22 cellular contexts compared by ENCODE assay signal in genomic region chr3:145134738-145135137, GRCh38.
"Had no signal": no experiment of that assay in that cellular context is flagged by ENCODE, and none has a peak within 500 bp of the region (broad histone marks: within the 10 kb centered on the region; RNA-seq: fewer than 3 reads in every experiment).

No MANE protein-coding gene starts in this region.

- H3K4me3 ChIP-seq: ascending aorta, cardiac muscle cell had no signal

- H3K36me3 Mint-ChIP-seq: activated CD8-positive, alpha-beta memory T cell treated with anti-CD3 and anti-CD28 coated beads, Interleukin-2, amount 10 ng/mL, durations not matched to agents 7 days and 5 days; activated naive CD4-positive, alpha-beta T cell treated with anti-CD3 and anti-CD28 coated beads, Interleukin-2, amount 50 U/mL, for 24 hours had no signal

- H3K27ac ChIP-seq: ascending aorta, brain microvascular endothelial cell, cardiac muscle cell had no signal

- H3K27me3 ChIP-seq: ascending aorta, brain microvascular endothelial cell, cardiac muscle cell had no signal

- H3K36me3 ChIP-seq: ascending aorta, brain microvascular endothelial cell, cardiac muscle cell had no signal

- H3K27ac Mint-ChIP-seq: activated CD8-positive, alpha-beta memory T cell treated with anti-CD3 and anti-CD28 coated beads, Interleukin-2, amount 10 ng/mL, durations not matched to agents 7 days and 5 days; activated naive CD4-positive, alpha-beta T cell treated with anti-CD3 and anti-CD28 coated beads, Interleukin-2, amount 50 U/mL, for 24 hours; activated naive CD8-positive, alpha-beta T cell treated with anti-CD3 and anti-CD28 coated beads, Interleukin-2, amount 50 U/mL, for 24 hours; activated T-cell treated with anti-CD3 and anti-CD28 coated beads, Interleukin-2, amount 50 U/mL, for 24 hours; activated T-helper 1 cell treated with anti-CD3 and anti-CD28 coated beads, Interleukin-12 subunit alpha, Interleukin-12 subunit beta, Interleukin-2, Interleukin-4 antibody, amounts not matched to agents 30 ng/mL and 10 ng/mL and 1 ng/mL, durations not matched to agents 14 hours and 24 hours and 36 hours; T-helper 1 cell treated with Interleukin-12 subunit alpha and Interleukin-12 subunit beta and Interleukin-4 antibody, amounts not matched to agents 30 μg/mL and 1 μg/mL, for 36 hours had no signal

- H3K27me3 Mint-ChIP-seq: activated CD8-positive, alpha-beta memory T cell treated with anti-CD3 and anti-CD28 coated beads, Interleukin-2, amount 10 ng/mL, durations not matched to agents 7 days and 5 days; activated naive CD4-positive, alpha-beta T cell treated with anti-CD3 and anti-CD28 coated beads, Interleukin-2, amount 50 U/mL, for 24 hours; activated naive CD8-positive, alpha-beta T cell treated with anti-CD3 and anti-CD28 coated beads, Interleukin-2, amount 50 U/mL, for 24 hours; activated T-cell treated with anti-CD3 and anti-CD28 coated beads, Interleukin-2, amount 50 U/mL, for 24 hours had no signal

- H3K4me3 Mint-ChIP-seq: activated CD8-positive, alpha-beta memory T cell treated with anti-CD3 and anti-CD28 coated beads, Interleukin-2, amount 10 ng/mL, durations not matched to agents 7 days and 5 days; activated naive CD4-positive, alpha-beta T cell treated with anti-CD3 and anti-CD28 coated beads, Interleukin-2, amount 50 U/mL, for 24 hours; activated naive CD8-positive, alpha-beta T cell treated with anti-CD3 and anti-CD28 coated beads, Interleukin-2, amount 50 U/mL, for 24 hours; activated T-cell treated with anti-CD3 and anti-CD28 coated beads, Interleukin-2, amount 50 U/mL, for 24 hours; activated T-helper 1 cell treated with anti-CD3 and anti-CD28 coated beads, Interleukin-12 subunit alpha, Interleukin-12 subunit beta, Interleukin-2, Interleukin-4 antibody, amounts not matched to agents 30 ng/mL and 10 ng/mL and 1 ng/mL, durations not matched to agents 14 hours and 24 hours and 36 hours; T-helper 1 cell treated with Interleukin-12 subunit alpha and Interleukin-12 subunit beta and Interleukin-4 antibody, amounts not matched to agents 30 μg/mL and 1 μg/mL, for 36 hours had no signal

- H3K9me3 Mint-ChIP-seq: activated naive CD4-positive, alpha-beta T cell treated with anti-CD3 and anti-CD28 coated beads, Interleukin-2, amount 50 U/mL, for 24 hours; activated T-cell treated with anti-CD3 and anti-CD28 coated beads, Interleukin-2, amount 50 U/mL, for 24 hours; activated T-helper 1 cell treated with anti-CD3 and anti-CD28 coated beads, Interleukin-12 subunit alpha, Interleukin-12 subunit beta, Interleukin-2, Interleukin-4 antibody, amounts not matched to agents 30 ng/mL and 10 ng/mL and 1 ng/mL, durations not matched to agents 14 hours and 24 hours and 36 hours; T-helper 1 cell treated with Interleukin-12 subunit alpha and Interleukin-12 subunit beta and Interleukin-4 antibody, amounts not matched to agents 30 μg/mL and 1 μg/mL, for 36 hours had no signal

- H3K4me1 ChIP-seq: ascending aorta had no signal

- H3K9me3 ChIP-seq: ascending aorta had no signal

- DNase-seq: activated CD4-positive, alpha-beta T cell treated with anti-CD3 and anti-CD28 coated beads for 48 hours; activated CD4-positive, alpha-beta T cell treated with anti-CD3 and anti-CD28 coated beads, Interleukin-2, amount 50 U/mL, for 4 hours; activated CD8-positive, alpha-beta memory T cell treated with anti-CD3 and anti-CD28 coated beads, Interleukin-2, amount 10 ng/mL, durations not matched to agents 7 days and 5 days; activated effector memory CD4-positive, alpha-beta T cell treated with Interleukin-2 at 50 U/mL for 16 hours; activated naive CD4-positive, alpha-beta T cell; activated naive CD8-positive, alpha-beta T cell treated with anti-CD3 and anti-CD28 coated beads, Interleukin-2, amount 50 U/mL, for 24 hours; activated T-cell treated with anti-CD3 and anti-CD28 coated beads, Interleukin-2, amount 50 U/mL, for 24 hours; amniotic stem cell; brain microvascular endothelial cell; MM.1S; NCI-H1105; NCI-H1436; NCI-H1694 treated with DMSO at 0.1 percent for 48 hours; NCI-H2029 treated with DMSO at 0.1 percent for 48 hours; NCI-H510A treated with DMSO at 0.1 percent for 48 hours; NCI-H69; SHP77 treated with DMSO at 0.1 percent for 48 hours had no signal

- H3K4me1 Mint-ChIP-seq: activated CD8-positive, alpha-beta memory T cell treated with anti-CD3 and anti-CD28 coated beads, Interleukin-2, amount 10 ng/mL, durations not matched to agents 7 days and 5 days; activated naive CD4-positive, alpha-beta T cell treated with anti-CD3 and anti-CD28 coated beads, Interleukin-2, amount 50 U/mL, for 24 hours; activated naive CD8-positive, alpha-beta T cell treated with anti-CD3 and anti-CD28 coated beads, Interleukin-2, amount 50 U/mL, for 24 hours had no signal
